35 cellular contexts compared by ENCODE assay signal in genomic region chr7:68456469-68456868, GRCh38.
"Had no signal": no experiment of that assay in that cellular context is flagged by ENCODE, and none has a peak within 500 bp of the region (broad histone marks: within the 10 kb centered on the region; RNA-seq: fewer than 3 reads in every experiment).

No MANE protein-coding gene starts in this region.

- H3K4me2 ChIP-seq: KMS-11 had no signal

- DNase-seq: Karpas-422, Kasumi-1, MG63, MM.1S, MV-4-11, NCI-H1048, NCI-H1092, NCI-H1092 treated with DMSO at 0.1 percent for 48 hours, NCI-H1105, NCI-H1105 treated with DMSO at 0.1 percent for 48 hours, NCI-H1417, NCI-H1417 treated with DMSO at 0.1 percent for 48 hours, NCI-H1436, NCI-H1436 treated with DMSO at 0.1 percent for 48 hours, NCI-H146, NCI-H1694, NCI-H1694 treated with DMSO at 0.1 percent for 48 hours, NCI-H187, NCI-H187 treated with DMSO at 0.1 percent for 48 hours, NCI-H1930, NCI-H2029, NCI-H2029 treated with DMSO at 0.1 percent for 48 hours, NCI-H2081, NCI-H2081 treated with DMSO at 0.1 percent for 48 hours, NCI-H2107, NCI-H2171, NCI-H2171 treated with DMSO at 0.1 percent for 48 hours, NCI-H2227 treated with DMSO at 0.1 percent for 48 hours, NCI-H226, NCI-H446, NCI-H446 treated with DMSO at 0.1 percent for 48 hours, NCI-H510A, NCI-H510A treated with DMSO at 0.1 percent for 48 hours, NCI-H524 had no signal

- H3K4me3 ChIP-seq: MG63 had no signal

- H3K36me3 ChIP-seq: MG63 had no signal

- H3K9me3 ChIP-seq: MG63 had no signal

- H3K9ac ChIP-seq: KMS-11 had no signal

- H3K27me3 ChIP-seq: MG63 had no signal

- H3K27ac ChIP-seq: KMS-11 had no signal
